Comparison of ENCODE assay signal across 8 cellular contexts in genomic region chr3:112561085-112561692, GRCh38. TPM values are rescaled to one million over a fixed set of nuclear protein-coding genes. Genes with fewer than 3 reads are reported as not detected.
DNase-seq lines count a peak whose midpoint lies in the region; ATAC-seq and TF ChIP-seq lines count a peak whose summit lies in the region.

No MANE protein-coding gene starts in this region.

- peaks cover 6% of the 10 kb centered on the region for H3K36me3 Mint-ChIP-seq in IgD-negative memory B cell
- H3K36me3 Mint-ChIP-seq in activated naive CD4-positive, alpha-beta T cell treated with anti-CD3 and anti-CD28 coated beads, Interleukin-2, amount 50 U/mL, for 72 hours, result peaks cover 23 to 24% of the 10 kb centered on the region in 2 donors

- TF ChIP-seq POLR2A in ovary (IDR thresholded peaks at IDR 0.05), result no peak
- no peak for TF ChIP-seq POLR2A in thyroid gland (IDR thresholded peaks at IDR 0.05)

- H3K9me3 Mint-ChIP-seq in IgD-negative memory B cell, result no peaks in the 10 kb centered on the region
- no peaks in the 10 kb centered on the region for H3K9me3 Mint-ChIP-seq in activated naive CD4-positive, alpha-beta T cell treated with anti-CD3 and anti-CD28 coated beads, Interleukin-2, amount 50 U/mL, for 72 hours

- DNase-seq in EL (peak; percentile 87), SIG-M5 (lab: John Stamatoyannopoulos, UW) (peak; percentile 56), head of caudate nucleus (peak; percentile 33 to 83 (median 66)), ovary (peak; percentile 70 to 83 (median 74)), thyroid gland (peak; percentile 75 to 80)
- DNase-seq in activated naive CD4-positive, alpha-beta T cell treated with anti-CD3 and anti-CD28 coated beads, Interleukin-2, amount 50 U/mL, for 72 hours (ENCODE audit: low spot score in 2 of 2), result peak in 1 of 2 donors; percentile 67

- H3K9me3 ChIP-seq in ovary (no peaks in the 10 kb centered on the region), thyroid gland (no peaks in the 10 kb centered on the region)

- no peak for TF ChIP-seq CTCF in ovary (IDR thresholded peaks at IDR 0.05)
- no peak for TF ChIP-seq CTCF in thyroid gland (IDR thresholded peaks at IDR 0.05)

- H3K4me1 ChIP-seq in ovary (ENCODE audit: insufficient read depth) (peaks cover 6% of the 10 kb centered on the region), thyroid gland (peaks cover 24 to 35% of the 10 kb centered on the region in 2 donors)

- H3K27ac ChIP-seq in ovary (peak overlapping the region; percentile 75 to 94), thyroid gland (peak overlapping the region; percentile 93 to 96 (median 93))

- H3K4me3 ChIP-seq in ovary (peak overlapping the region; percentile 72), thyroid gland (replicated peaks in 1 of 3) (peak overlapping the region; percentile 44 to 71 (median 45))

- H3K27me3 ChIP-seq in ovary, result no peaks in the 10 kb centered on the region
- H3K27me3 ChIP-seq in thyroid gland, result no peaks in the 10 kb centered on the region

- WGBS in ovary, 3 donors, result 0 to 1% (median 0%) methylated on average over 38 to 44 of the region's 44 CpGs
- WGBS in thyroid gland, 2 donors, result 0 to 1% methylated on average over 28 to 30 of the region's 44 CpGs

- ATAC-seq in GM21619 (IDR thresholded peaks at IDR 0.05; ENCODE audit: unreplicated experiment), result peak; percentile 20
- ATAC-seq in activated naive CD4-positive, alpha-beta T cell treated with anti-CD3 and anti-CD28 coated beads, Interleukin-2, amount 50 U/mL, for 72 hours, result peak; percentile 56 to 63

- peak overlapping the region; percentile 95 to 100 (median 99) for H3K27ac Mint-ChIP-seq in IgD-negative memory B cell
- peak overlapping the region; percentile 89 to 92 for H3K27ac Mint-ChIP-seq in activated naive CD4-positive, alpha-beta T cell treated with anti-CD3 and anti-CD28 coated beads, Interleukin-2, amount 50 U/mL, for 72 hours

- no peak for TF ChIP-seq EP300 in ovary (IDR thresholded peaks at IDR 0.05)

- intact Hi-C loops in head of caudate nucleus (cut with DNase I), result no loop called here
- intact Hi-C loops in ovary (cut with DNase I), result loop anchor here in 2 of 4 donors (5.0 kb wide), 2 partner anchors 76 to 1186 kb away; partner anchors contain the start of genes ATP6V1A (in 1 of the 2) and NAA50 (in 1 of the 2)
- intact Hi-C loops in thyroid gland (cut with DNase I), result no loop called here

- no peaks in the 10 kb centered on the region for H3K27me3 Mint-ChIP-seq in IgD-negative memory B cell

- H3K4me3 Mint-ChIP-seq in IgD-negative memory B cell, result peak overlapping the region; percentile 94 to 100 (median 98)

- H3K36me3 ChIP-seq in ovary (no peaks in the 10 kb centered on the region), thyroid gland (no peaks in the 10 kb centered on the region)

- peaks cover 28 to 44% (median 35%) of the 10 kb centered on the region in 3 donors for H3K4me1 Mint-ChIP-seq in IgD-negative memory B cell

RNA-seq across cellular contexts. Expression of gene ATG3, which starts 0.6 kb away (rescaled TPM):
- polyA plus RNA-seq in IgD-negative memory B cell, result 61.7 TPM
- total RNA-seq in activated naive CD4-positive, alpha-beta T cell treated with anti-CD3 and anti-CD28 coated beads, Interleukin-2, amount 50 U/mL, for 72 hours, result 10 to 100 TPM; 52.5 to 55.3 TPM
- total RNA-seq in ovary, result 10 to 100 TPM; 28.4 to 52.4 (median 40.7) TPM
- polyA plus RNA-seq in ovary, result 10 to 100 TPM; 38.4 to 59.4 TPM
- 100 to 1,000 TPM in 1 of 4 donors, 10 to 100 TPM in 3; 68.5 to 117 (median 80.9) TPM for total RNA-seq in thyroid gland

RNA-seq across cellular contexts. Expression of gene SLC35A5, which starts 0.7 kb away (rescaled TPM):
- polyA plus RNA-seq in IgD-negative memory B cell (28.0 TPM), ovary (10 to 100 TPM; 21.8 to 44.8 TPM)
- total RNA-seq in activated naive CD4-positive, alpha-beta T cell treated with anti-CD3 and anti-CD28 coated beads, Interleukin-2, amount 50 U/mL, for 72 hours, result 10 to 100 TPM in 1 of 2 donors, 1 to 10 TPM in 1; 8.5 to 17.4 TPM
- total RNA-seq in ovary (10 to 100 TPM; 24.9 to 41.4 (median 28.2) TPM), thyroid gland (10 to 100 TPM; 39.5 to 66.1 (median 60.8) TPM)
